13 cellular contexts compared by ENCODE assay signal in genomic region chr14:68817513-68818212, GRCh38. TPM values are rescaled to one million over a fixed set of nuclear protein-coding genes. Genes with fewer than 3 reads are reported as not detected.
DNase-seq lines count a peak whose midpoint lies in the region; ATAC-seq, FAIRE-seq and TF ChIP-seq lines count a peak whose summit lies in the region.
"Had no signal": no experiment of that assay in that cellular context is flagged by ENCODE, and none has a peak within 500 bp of the region (broad histone marks: within the 10 kb centered on the region; RNA-seq: fewer than 3 reads in every experiment).

No MANE protein-coding gene starts in this region.

- H3K9me2 ChIP-seq in HCT116 (ENCODE audit: insufficient read depth): no peaks in the 10 kb centered on the region

- peaks cover 7% of the 10 kb centered on the region for H3K27me3 Mint-ChIP-seq in neural progenitor cell (ENCODE audit: insufficient read depth, low read depth)

- H3K4me2 ChIP-seq in A549 (no peak overlapping the region), HCT116 (ENCODE audit: low read length) (0 out of 2 replicates have a peak overlapping the region, but pooled peaks have one; percentile 3), neural progenitor cell (no peak overlapping the region)

- 100% methylated on average over 2 of the region's 3 CpGs for WGBS in A549 (ENCODE audit: missing lambda C conversion rate)

- peaks cover 61% of the 10 kb centered on the region for H3K4me1 Mint-ChIP-seq in neural progenitor cell

- H3K4me3 ChIP-seq in A549: no peak overlapping the region
- H3K4me3 ChIP-seq in HCT116 (replicated peaks in 1 of 2; ENCODE audit: low read depth in 1 of 2, low read length in 2 of 2): no peak overlapping the region
- no peak overlapping the region for H3K4me3 ChIP-seq in breast epithelium
- H3K4me3 ChIP-seq in neural progenitor cell: no peak overlapping the region
- H3K4me3 ChIP-seq in HAP-1: no peak overlapping the region
- no peak overlapping the region for H3K4me3 ChIP-seq in BE2C (ENCODE audit: low read depth, low read length)
- no peak overlapping the region for H3K4me3 ChIP-seq in mucosa of descending colon

- peaks cover 47% of the 10 kb centered on the region for H3K4me1 ChIP-seq in A549
- H3K4me1 ChIP-seq in HCT116 (ENCODE audit: control insufficient read depth in 1 of 2, insufficient read depth in 2 of 2, low read length in 2 of 2): peaks cover 77 to 78% of the 10 kb centered on the region in 2 experiments
- H3K4me1 ChIP-seq in breast epithelium: peaks cover 12 to 17% of the 10 kb centered on the region in 2 donors
- peaks cover 39% of the 10 kb centered on the region for H3K4me1 ChIP-seq in neural progenitor cell
- peaks cover 23% of the 10 kb centered on the region for H3K4me1 ChIP-seq in HAP-1
- no peaks in the 10 kb centered on the region for H3K4me1 ChIP-seq in BE2C
- H3K4me1 ChIP-seq in mucosa of descending colon (ENCODE audit: low read depth): peaks cover 49% of the 10 kb centered on the region

- no peak for TF ChIP-seq POLR2A in A549 (IDR thresholded peaks at IDR 0.05; ENCODE audit: low read length)
- TF ChIP-seq POLR2A in HCT116 (IDR thresholded peaks at IDR 0.05; ENCODE audit: borderline replicate concordance, extremely low read depth, insufficient read depth, insufficient read length): no peak
- no peak for TF ChIP-seq POLR2A in breast epithelium (IDR thresholded peaks at IDR 0.05)

- intact Hi-C loops in HCT116 (cut with micrococcal nuclease): loop anchor here (2.0 to 10.0 kb wide), 4 partner anchors 733 to 980 kb away; no protein-coding TSS in a partner anchor
- intact Hi-C loops in breast epithelium (cut with DNase I; ENCODE audit: low total_unique reads): no loop called here
- intact Hi-C loops in mucosa of descending colon (cut with DNase I, micrococcal nuclease): loop anchor here (5.0 to 10.0 kb wide), 4 partner anchors 563 to 875 kb away; no protein-coding TSS in a partner anchor

- TF ChIP-seq CTCF in A549 (IDR thresholded peaks at IDR 0.05) (no peak), HCT116 (IDR thresholded peaks at IDR 0.05 in 2 of 3, conservative IDR thresholded peaks at IDR 0.05 in 1 of 3; ENCODE audit: borderline replicate concordance in 1 of 3, insufficient read depth in 1 of 3, low read depth in 2 of 3, low read length in 2 of 3) (no peak), breast epithelium (IDR thresholded peaks at IDR 0.05) (no peak), neural progenitor cell (IDR thresholded peaks at IDR 0.05) (no peak), BE2C (IDR thresholded peaks at IDR 0.05; ENCODE audit: low read depth, low read length) (no peak), mucosa of descending colon (IDR thresholded peaks at IDR 0.05) (no peak)

- RAD21 ChIA-PET in HCT116 (lab: Charles Lee; ENCODE audit: low non-redundant PET in 1 of 2, low total read pairs in 2 of 2, uncharacterized antibody in 2 of 2, unreplicated experiment in 2 of 2): interaction anchor here (0.5 to 2.2 kb wide), 3 partner anchors 39 to 569 kb away, joined by 3 to 9 read pairs (median 4); no protein-coding TSS in a partner anchor

- H4K20me1 ChIP-seq in HCT116 (ENCODE audit: insufficient read depth): no peaks in the 10 kb centered on the region
- no peaks in the 10 kb centered on the region for H4K20me1 ChIP-seq in neural progenitor cell (ENCODE audit: low read depth)

- TF ChIP-seq RAD21 in A549 (conservative IDR thresholded peaks at IDR 0.05 in 1 of 2, IDR thresholded peaks at IDR 0.05 in 1 of 2): no peak
- TF ChIP-seq RAD21 in HCT116 (IDR thresholded peaks at IDR 0.05; ENCODE audit: low read depth): no peak

- H3K79me2 ChIP-seq in HCT116 (ENCODE audit: insufficient read depth, low read length) (no peaks in the 10 kb centered on the region), neural progenitor cell (ENCODE audit: low read depth) (no peaks in the 10 kb centered on the region)

- no peak for DNase-seq in A549 (ENCODE audit: low read depth in 1 of 2, low spot score in 1 of 2)
- no peak for DNase-seq in HCT116 (ENCODE audit: low read depth, low spot score)
- peak in 1 of 2 donors; percentile 17 for DNase-seq in breast epithelium (ENCODE audit: low spot score in 2 of 2)
- DNase-seq in neural progenitor cell (ENCODE audit: low spot score): no peak
- DNase-seq in activated CD4-positive, CD25-positive, alpha-beta regulatory T cell (lab: John Stamatoyannopoulos, UW): no peak
- DNase-seq in HAP-1 (ENCODE audit: low spot score in 2 of 2): no peak
- DNase-seq in BE2C: no peak
- DNase-seq in mucosa of descending colon: no peak
- DNase-seq: effector CD4-positive, alpha-beta T cell; MV-4-11; Right ventricle myocardium superior; stimulated activated CD8-positive, alpha-beta memory T cell treated with anti-CD3 and anti-CD28 coated beads, Interleukin-4, amount 100 ng/mL, for 48 hours had no signal

- CTCF ChIA-PET in A549 (lab: Yijun Ruan, JAX) (interaction anchor here (0.7 to 10.2 kb wide), 56 partner anchors 8 to 1301 kb away, joined by 3 to 162 read pairs (median 5); partner anchors contain the start of gene ZFP36L1), HCT116 (lab: Charles Lee) (interaction anchor here (0.9 to 4.4 kb wide), 4 partner anchors 33 to 884 kb away, joined by 3 to 48 read pairs (median 10); no protein-coding TSS in a partner anchor)

- in situ Hi-C loops in HAP-1 (cut with MboI; ENCODE audit: low sequenced_read_pairs): loop anchor here (5.0 to 10.0 kb wide), 2 partner anchors 573 to 885 kb away; no protein-coding TSS in a partner anchor

- FAIRE-seq in A549 (lab: Jason Lieb, UNC): no peak

- peaks cover 43% of the 10 kb centered on the region for H3F3A ChIP-seq in neural progenitor cell (ENCODE audit: low read depth)

- H3K36me3 Mint-ChIP-seq in neural progenitor cell: no peaks in the 10 kb centered on the region

- TF ChIP-seq EP300 in A549 (IDR thresholded peaks at IDR 0.05): no peak

- POLR2A ChIA-PET in A549 (lab: Yijun Ruan, JAX): interaction anchor here (1.3 to 13.8 kb wide), 2 partner anchors 29 to 677 kb away, joined by 3 to 187 read pairs; partner anchors contain the start of gene ZFP36L1
- POLR2A ChIA-PET in HCT116 (lab: Charles Lee): interaction anchor here (0.9 to 12.3 kb wide), 5 partner anchors 27 to 569 kb away, joined by 3 to 120 read pairs (median 17); partner anchors contain the start of gene ZFP36L1

- ATAC-seq in A549 (no peak), HCT116 (no peak), mucosa of descending colon (no peak)

- H3K9me3 Mint-ChIP-seq in neural progenitor cell: no peaks in the 10 kb centered on the region
- H3K9me3 Mint-ChIP-seq: CD14-positive monocyte had no signal

- H3K9me3 ChIP-seq in A549 (no peaks in the 10 kb centered on the region), HCT116 (ENCODE audit: control insufficient read depth in 1 of 2, insufficient read depth in 1 of 2, low read depth in 1 of 2, low read length in 2 of 2) (no peaks in the 10 kb centered on the region), breast epithelium (no peaks in the 10 kb centered on the region), neural progenitor cell (ENCODE audit: low read depth) (no peaks in the 10 kb centered on the region), HAP-1 (no peaks in the 10 kb centered on the region), BE2C (no peaks in the 10 kb centered on the region), mucosa of descending colon (no peaks in the 10 kb centered on the region)

- no peak overlapping the region for H3K9ac ChIP-seq in HCT116 (ENCODE audit: low read length)
- H3K9ac ChIP-seq in neural progenitor cell: no peak overlapping the region

- no TSS peak for BruUV-seq in HCT116 (replicated peaks; lab: Mats Ljungman, UMichigan)

- H2AFZ ChIP-seq in HCT116 (ENCODE audit: low read depth, low read length, poor library complexity, severe bottlenecking): no peak overlapping the region
- no peak overlapping the region for H2AFZ ChIP-seq in neural progenitor cell (replicated peaks)

- H3K27me3 ChIP-seq in HCT116 (ENCODE audit: insufficient read depth, low read length) (no peaks in the 10 kb centered on the region), breast epithelium (no peaks in the 10 kb centered on the region), neural progenitor cell (no peaks in the 10 kb centered on the region), HAP-1 (ENCODE audit: low read depth) (no peaks in the 10 kb centered on the region), BE2C (no peaks in the 10 kb centered on the region)

- H3K36me3 ChIP-seq in HCT116 (ENCODE audit: control insufficient read depth in 1 of 2, insufficient read depth in 2 of 2, low read length in 2 of 2): no peaks in the 10 kb centered on the region
- no peaks in the 10 kb centered on the region for H3K36me3 ChIP-seq in breast epithelium
- H3K36me3 ChIP-seq in neural progenitor cell: no peaks in the 10 kb centered on the region
- H3K36me3 ChIP-seq in HAP-1 (replicated peaks): no peaks in the 10 kb centered on the region
- no peaks in the 10 kb centered on the region for H3K36me3 ChIP-seq in BE2C
- no peaks in the 10 kb centered on the region for H3K36me3 ChIP-seq in mucosa of descending colon (ENCODE audit: low read depth)

- H3K27ac ChIP-seq in A549: peak overlapping the region; percentile 97 to 100
- H3K27ac ChIP-seq in HCT116 (ENCODE audit: low read depth, low read length): peak overlapping the region; percentile 99
- H3K27ac ChIP-seq in breast epithelium: peak overlapping the region; percentile 99
- H3K27ac ChIP-seq in neural progenitor cell: no peak overlapping the region

- peak overlapping the region; percentile 99 for H3K27ac Mint-ChIP-seq in neural progenitor cell

- H3K4me3 Mint-ChIP-seq in neural progenitor cell: peak overlapping the region; percentile 48

TF ChIP-seq in A549, 52 proteins besides CTCF, POLR2A, EP300 and RAD21 (continues in another document):
- TF ChIP-seq RFX5 (IDR thresholded peaks at IDR 0.05): no peak

TF ChIP-seq in HCT116, 20 proteins besides CTCF, POLR2A, EP300 and RAD21:
- TF ChIP-seq MAX (IDR thresholded peaks at IDR 0.05): no peak
- TF ChIP-seq ZFX (IDR thresholded peaks at IDR 0.05): 0 out of 2 replicates have a peak, but pooled peaks have one; percentile 12

RNA-seq across cellular contexts. Expression of gene ZFP36L1, which starts 24.8 kb away (rescaled TPM):
- polyA plus RNA-seq in A549 (2011; rRNA removed) (73.8 and 76.4 TPM in 2 replicates), A549 (2017; fragmentation: RNase III; extraction: RNeasy Plus Mini Kit Qiagen cat#74134 plus additional on column Dnase treatment) (109 to 135 TPM (median 114 TPM) in 3 replicates)
- polyA plus RNA-seq in A549 (2012; cell fraction: cytosol; rRNA removed): 303 and 417 TPM in 2 replicates
- polyA plus RNA-seq in A549 (2012; cell fraction: nucleus; rRNA removed): 621 and 1,069 TPM in 2 replicates
- 45.3 and 60.5 TPM in 2 replicates for polyA minus RNA-seq in A549 (2011; rRNA and poly(A)+ RNA removed)
- total RNA-seq in HCT116 (2021; ENCODE audit: unreplicated experiment) (304 TPM), breast epithelium (100 to 1,000 TPM; 198 to 737 (median 492) TPM), neural progenitor cell (ENCODE audit: low replicate concordance) (42.9 and 95.5 TPM in 2 replicates), mucosa of descending colon (100 to 1,000 TPM in 2 of 3 donors, 10 to 100 TPM in 1; 79.8 to 472 (median 103) TPM)
- 177 and 302 TPM in 2 replicates for polyA plus RNA-seq in HCT116 (2012)
- polyA plus RNA-seq in BE2C (2012; ENCODE audit: insufficient read depth, insufficient read length, low read depth): 0.71 TPM
